In the genomic region with DNA sequence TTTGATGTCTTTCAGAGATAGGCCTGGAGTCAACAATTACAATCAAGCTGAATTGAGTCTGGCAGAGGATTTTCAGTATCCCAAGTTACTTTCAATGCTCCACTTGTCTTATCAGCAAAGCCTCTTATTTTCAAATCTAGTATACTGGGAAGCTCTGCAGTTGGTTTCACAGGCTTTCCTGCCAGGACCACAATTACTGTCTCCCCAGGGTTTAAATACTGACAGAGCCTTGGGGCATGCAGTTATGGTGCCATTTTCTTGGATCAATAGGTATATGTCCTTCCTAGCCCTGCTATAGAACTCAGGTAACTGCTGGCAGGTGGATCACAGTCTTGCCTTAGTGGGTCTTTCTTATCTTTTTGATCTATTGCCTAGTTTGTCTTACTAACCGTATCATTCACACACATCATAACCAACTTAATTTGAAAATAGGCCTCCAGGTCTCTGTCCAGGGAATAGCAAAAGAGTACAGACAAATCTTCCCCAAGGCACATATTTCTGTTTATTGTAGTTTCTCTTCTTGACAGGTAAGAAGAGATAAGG, we compare ENCODE assay signal across 20 cellular contexts. TPM values are rescaled to one million over a fixed set of nuclear protein-coding genes. Genes with fewer than 3 reads are reported as not detected.
A peak's percentile ranks its signal among the peaks of the same experiment; 100 is the strongest.
DNase-seq lines count a peak whose midpoint lies in the region; ATAC-seq and TF ChIP-seq lines count a peak whose summit lies in the region.
"Had no signal": no experiment of that assay in that cellular context is flagged by ENCODE, and none has a peak within 500 bp of the region (broad histone marks: within the 10 kb centered on the region; RNA-seq: fewer than 3 reads in every experiment).

No MANE protein-coding gene starts in this region.

- in situ Hi-C loops in ACHN (cut with HindIII; ENCODE audit: low pct_ligation_motif_present, low pct_unique_long_range_greater_than_20kb, low sequenced_read_pairs): no loop called here

- H3K27me3 Mint-ChIP-seq in neural progenitor cell (ENCODE audit: insufficient read depth, low read depth): peaks cover 6% of the 10 kb centered on the region

- H3K9ac ChIP-seq in neural progenitor cell: no peak overlapping the region

- H3K27me3 ChIP-seq in heart right ventricle: no peaks in the 10 kb centered on the region
- H3K27me3 ChIP-seq in esophagus muscularis mucosa: no peaks in the 10 kb centered on the region
- no peaks in the 10 kb centered on the region for H3K27me3 ChIP-seq in neural progenitor cell
- H3K27me3 ChIP-seq: testis had no signal

- no peaks in the 10 kb centered on the region for H4K20me1 ChIP-seq in neural progenitor cell (ENCODE audit: low read depth)

- H3F3A ChIP-seq in neural progenitor cell (ENCODE audit: low read depth): no peaks in the 10 kb centered on the region

- no peak overlapping the region for H3K4me2 ChIP-seq in neural progenitor cell

- no peaks in the 10 kb centered on the region for H3K36me3 Mint-ChIP-seq in neural progenitor cell
- H3K36me3 Mint-ChIP-seq: activated CD8-positive, alpha-beta memory T cell treated with anti-CD3 and anti-CD28 coated beads, Interleukin-2, amount 10 ng/mL, durations not matched to agents 7 days and 5 days; CD4-positive, alpha-beta memory T cell; naive B cell had no signal

- H3K27ac ChIP-seq in heart right ventricle: peak overlapping the region in 8 of 10 donors; percentile 32 to 79 (median 72)
- H3K27ac ChIP-seq in esophagus muscularis mucosa (replicated peaks in 1 of 4): peak overlapping the region; percentile 29 to 76 (median 50)
- H3K27ac ChIP-seq in neural progenitor cell: no peak overlapping the region
- H3K27ac ChIP-seq: testis had no signal

- H3K9me3 Mint-ChIP-seq in neural progenitor cell: no peaks in the 10 kb centered on the region
- H3K9me3 Mint-ChIP-seq: CD4-positive, alpha-beta memory T cell; naive B cell had no signal

- no peak for TF ChIP-seq EP300 in esophagus muscularis mucosa (IDR thresholded peaks at IDR 0.05)

- H3K36me3 ChIP-seq in heart right ventricle (no peaks in the 10 kb centered on the region), esophagus muscularis mucosa (no peaks in the 10 kb centered on the region), neural progenitor cell (no peaks in the 10 kb centered on the region)
- H3K36me3 ChIP-seq: prostate gland had no signal

- no peak for TF ChIP-seq POLR2A in esophagus muscularis mucosa (IDR thresholded peaks at IDR 0.05; ENCODE audit: low read depth)

- DNase-seq in heart right ventricle (no peak), Right ventricle myocardium inferior (ENCODE audit: missing footprints) (no peak), esophagus muscularis mucosa (ENCODE audit: extremely low spot score) (no peak), neural progenitor cell (ENCODE audit: low spot score) (peak; percentile 4), NCI-H1930 (lab: John Stamatoyannopoulos, UW) (no peak), ACHN (no peak)
- DNase-seq: activated CD8-positive, alpha-beta memory T cell treated with anti-CD3 and anti-CD28 coated beads, Interleukin-2, amount 10 ng/mL, durations not matched to agents 7 days and 5 days; activated effector memory CD4-positive, alpha-beta T cell treated with anti-CD3 and anti-CD28 coated beads, Interleukin-2, amount 50 U/mL, for 16 hours; CD4-positive, alpha-beta memory T cell; naive B cell; SW 1271; testis had no signal

- H3K4me1 ChIP-seq in heart right ventricle (peaks cover 0 to 51% (median 14%) of the 10 kb centered on the region in 9 donors), esophagus muscularis mucosa (peaks cover 9 to 30% (median 23%) of the 10 kb centered on the region in 4 donors), neural progenitor cell (peaks cover 7% of the 10 kb centered on the region)
- H3K4me1 ChIP-seq: prostate gland, testis had no signal

- peak overlapping the region; percentile 4 for H3K4me3 Mint-ChIP-seq in neural progenitor cell
- H3K4me3 Mint-ChIP-seq: activated CD8-positive, alpha-beta memory T cell treated with anti-CD3 and anti-CD28 coated beads, Interleukin-2, amount 10 ng/mL, durations not matched to agents 7 days and 5 days; CD4-positive, alpha-beta memory T cell; naive B cell had no signal

- WGBS in heart right ventricle, 2 donors: 39 to 42% methylated on average over 1 of the region's 1 CpG
- WGBS in esophagus muscularis mucosa: 0% methylated on average over 1 of the region's 1 CpG

- TF ChIP-seq CTCF in heart right ventricle (IDR thresholded peaks at IDR 0.05) (no peak), esophagus muscularis mucosa (IDR thresholded peaks at IDR 0.05) (no peak), neural progenitor cell (IDR thresholded peaks at IDR 0.05) (no peak)

- no peaks in the 10 kb centered on the region for H3K9me3 ChIP-seq in heart right ventricle
- H3K9me3 ChIP-seq in esophagus muscularis mucosa: no peaks in the 10 kb centered on the region
- H3K9me3 ChIP-seq in neural progenitor cell (ENCODE audit: low read depth): no peaks in the 10 kb centered on the region
- H3K9me3 ChIP-seq: prostate gland, testis had no signal

- ATAC-seq in heart right ventricle (no peak), Right ventricle myocardium inferior (no peak), GM21447 (IDR thresholded peaks at IDR 0.05; ENCODE audit: unreplicated experiment) (no peak), HG02852 (IDR thresholded peaks at IDR 0.05; ENCODE audit: unreplicated experiment) (no peak)

- peaks cover 17% of the 10 kb centered on the region for H3K4me1 Mint-ChIP-seq in neural progenitor cell
- H3K4me1 Mint-ChIP-seq: activated CD8-positive, alpha-beta memory T cell treated with anti-CD3 and anti-CD28 coated beads, Interleukin-2, amount 10 ng/mL, durations not matched to agents 7 days and 5 days; CD4-positive, alpha-beta memory T cell; naive B cell had no signal

- H3K27ac Mint-ChIP-seq in neural progenitor cell: no peak overlapping the region
- H3K27ac Mint-ChIP-seq: activated CD8-positive, alpha-beta memory T cell treated with anti-CD3 and anti-CD28 coated beads, Interleukin-2, amount 10 ng/mL, durations not matched to agents 7 days and 5 days; naive B cell had no signal

- H2AFZ ChIP-seq in neural progenitor cell (replicated peaks): no peak overlapping the region

- intact Hi-C loops in heart right ventricle (cut with DNase I) (no loop called here), Right ventricle myocardium inferior (cut with DNase I) (no loop called here), esophagus muscularis mucosa (cut with DNase I) (no loop called here)

- H3K79me2 ChIP-seq in neural progenitor cell (ENCODE audit: low read depth): no peaks in the 10 kb centered on the region

- H3K4me3 ChIP-seq in heart right ventricle: no peak overlapping the region
- no peak overlapping the region for H3K4me3 ChIP-seq in esophagus muscularis mucosa
- H3K4me3 ChIP-seq in neural progenitor cell: no peak overlapping the region
- H3K4me3 ChIP-seq: coronary artery, prostate gland, testis had no signal

RNA-seq across cellular contexts. Expression of a gene that starts 22.4 kb away (rescaled TPM):
- not detected for total RNA-seq in heart right ventricle
- not detected for polyA plus RNA-seq in heart right ventricle
- total RNA-seq in Right ventricle myocardium inferior: not detected
- not detected for total RNA-seq in esophagus muscularis mucosa
- total RNA-seq in neural progenitor cell (ENCODE audit: low replicate concordance): not detected in 2 replicates
- total RNA-seq: A673; activated CD8-positive, alpha-beta memory T cell treated with anti-CD3 and anti-CD28 coated beads, Interleukin-2, amount 10 ng/mL, durations not matched to agents 7 days and 5 days; CD4-positive, alpha-beta memory T cell; Daoy; H7; HT-29; prostate gland; testis had no signal
- polyA plus RNA-seq: CD4-positive, alpha-beta memory T cell had no signal

RNA-seq across cellular contexts. Expression of a gene that starts 23.6 kb away (rescaled TPM):
- total RNA-seq in heart right ventricle (not detected), Right ventricle myocardium inferior (not detected), esophagus muscularis mucosa (not detected), neural progenitor cell (ENCODE audit: low replicate concordance) (not detected in 2 replicates)
- not detected for polyA plus RNA-seq in heart right ventricle
- total RNA-seq: A673; activated CD8-positive, alpha-beta memory T cell treated with anti-CD3 and anti-CD28 coated beads, Interleukin-2, amount 10 ng/mL, durations not matched to agents 7 days and 5 days; CD4-positive, alpha-beta memory T cell; Daoy; H7; HT-29; prostate gland; testis had no signal
- polyA plus RNA-seq: CD4-positive, alpha-beta memory T cell had no signal
